In genomic region chr16:89038221-89038721, GRCh38 we compare ENCODE assay signal across 17 cellular contexts. TPM values are rescaled to one million over a fixed set of nuclear protein-coding genes. Genes with fewer than 3 reads are reported as not detected.
DNase-seq lines count a peak whose midpoint lies in the region; ATAC-seq, FAIRE-seq and TF ChIP-seq lines count a peak whose summit lies in the region.
"Had no signal": no experiment of that assay in that cellular context is flagged by ENCODE, and none has a peak within 500 bp of the region (broad histone marks: within the 10 kb centered on the region; RNA-seq: fewer than 3 reads in every experiment).

No MANE protein-coding gene starts in this region.

- H3K4me1 Mint-ChIP-seq in activated naive CD8-positive, alpha-beta T cell treated with anti-CD3 and anti-CD28 coated beads, Interleukin-2, amount 50 U/mL, for 24 hours: peaks cover 14% of the 10 kb centered on the region
- peaks cover 13% of the 10 kb centered on the region for H3K4me1 Mint-ChIP-seq in activated naive CD8-positive, alpha-beta T cell treated with anti-CD3 and anti-CD28 coated beads for 36 hours
- peaks cover 17 to 30% of the 10 kb centered on the region in 2 donors for H3K4me1 Mint-ChIP-seq in stimulated activated naive B cell treated with anti-CD40 and anti-IgM and Interleukin-4, amounts not matched to agents 10 μg/mL and 1 μg/mL and 100 μg/mL, for 72 hours

- H3K9me3 ChIP-seq in H1 (ENCODE audit: insufficient read depth in 2 of 2, low read depth in 1 of 2, low read length in 1 of 2): no peaks in the 10 kb centered on the region
- H3K9me3 ChIP-seq: SJCRH30 had no signal

- H2BK15ac ChIP-seq in H1 (ENCODE audit: low read length): no peak overlapping the region

- no peak overlapping the region for H3K4me3 Mint-ChIP-seq in activated naive CD8-positive, alpha-beta T cell treated with anti-CD3 and anti-CD28 coated beads, Interleukin-2, amount 50 U/mL, for 24 hours
- H3K4me3 Mint-ChIP-seq in activated naive CD8-positive, alpha-beta T cell treated with anti-CD3 and anti-CD28 coated beads for 36 hours: no peak overlapping the region
- no peak overlapping the region for H3K4me3 Mint-ChIP-seq in stimulated activated naive B cell treated with anti-CD40 and anti-IgM and Interleukin-4, amounts not matched to agents 10 μg/mL and 1 μg/mL and 100 μg/mL, for 72 hours
- H3K4me3 Mint-ChIP-seq: HFFc6 had no signal

- H3K9ac ChIP-seq in H1 (replicated peaks in 1 of 4; ENCODE audit: extremely low read depth in 1 of 4, low read depth in 3 of 4, low read length in 3 of 4): no peak overlapping the region

- TF ChIP-seq EP300 in H1 (IDR thresholded peaks at IDR 0.05; ENCODE audit: borderline replicate concordance in 1 of 2, low read depth in 2 of 2, low read length in 2 of 2): no peak

- ATAC-seq in activated naive CD8-positive, alpha-beta T cell treated with anti-CD3 and anti-CD28 coated beads, Interleukin-2, amount 50 U/mL, for 24 hours: no peak
- no peak for ATAC-seq in stimulated activated naive B cell treated with anti-CD40 and anti-IgM and Interleukin-4, amounts not matched to agents 10 μg/mL and 1 μg/mL and 100 μg/mL, for 72 hours (replicated peaks)

- 0 out of 2 replicates have a peak overlapping the region, but pooled peaks have one; percentile 25 for H4K8ac ChIP-seq in H1 (ENCODE audit: extremely low read depth, insufficient read depth, low read length)

- no peak overlapping the region for H2BK20ac ChIP-seq in H1 (ENCODE audit: low read length)

- H2BK120ac ChIP-seq in H1 (replicated peaks; ENCODE audit: low read depth, low read length): no peak overlapping the region

- H3K23me2 ChIP-seq in H1 (ENCODE audit: low read depth, low read length): no peaks in the 10 kb centered on the region; the same call in 1 of the 2 replicates

- no peak overlapping the region for H2AFZ ChIP-seq in H1 (ENCODE audit: low read length)

- H2AK5ac ChIP-seq in H1 (ENCODE audit: low read depth, low read length): no peak overlapping the region

- peaks cover 0 to 12% (median 7%) of the 10 kb centered on the region in 4 experiments; a peak in 4 of 7 replicates for H3K4me1 ChIP-seq in H1 (replicated peaks in 1 of 4; ENCODE audit: control insufficient read depth in 3 of 4, insufficient read depth in 4 of 4, low read length in 3 of 4)
- H3K4me1 ChIP-seq: SJCRH30 had no signal

- POLR2A ChIA-PET in H1 (lab: Charles Lee; ENCODE audit: partially characterized antibody): no interaction called here

- no peak overlapping the region for H3K27ac ChIP-seq in H1 (ENCODE audit: low read depth, low read length)
- H3K27ac ChIP-seq: SJCRH30 had no signal

- H4K20me1 ChIP-seq in H1 (replicated peaks in 1 of 2; ENCODE audit: control insufficient read depth in 1 of 2, insufficient read depth in 2 of 2, low read length in 2 of 2): peaks cover 0 to 1% of the 10 kb centered on the region in 2 experiments

- no peak for TF ChIP-seq RAD21 in H1 (IDR thresholded peaks at IDR 0.05 in 1 of 2, conservative IDR thresholded peaks at IDR 0.05 in 1 of 2; ENCODE audit: low read depth in 2 of 2, low read length in 2 of 2)

- no peak overlapping the region for H3K56ac ChIP-seq in H1 (replicated peaks; ENCODE audit: insufficient read length, low read depth, low read length)

- CTCF ChIA-PET in H1 (lab: Charles Lee; ENCODE audit: partially characterized antibody): interaction anchor here (0.8 to 1.5 kb wide), 3 partner anchors 67 to 427 kb away, joined by 3 to 4 read pairs (median 3); no protein-coding TSS in a partner anchor

- no peak overlapping the region for H4K91ac ChIP-seq in H1 (replicated peaks; ENCODE audit: insufficient read length, low read length)

- no peaks in the 10 kb centered on the region for H3K27me3 ChIP-seq in H1 (replicated peaks in 1 of 4; ENCODE audit: control insufficient read depth in 3 of 4, extremely low read depth in 1 of 4, insufficient read depth in 3 of 4, low read length in 3 of 4)
- H3K27me3 ChIP-seq: SJCRH30 had no signal

- H2BK12ac ChIP-seq in H1 (ENCODE audit: low read depth, low read length): no peak overlapping the region

- no peaks in the 10 kb centered on the region for H3K36me3 Mint-ChIP-seq in activated naive CD8-positive, alpha-beta T cell treated with anti-CD3 and anti-CD28 coated beads, Interleukin-2, amount 50 U/mL, for 24 hours (ENCODE audit: low read depth)
- H3K36me3 Mint-ChIP-seq in activated naive CD8-positive, alpha-beta T cell treated with anti-CD3 and anti-CD28 coated beads for 36 hours: no peaks in the 10 kb centered on the region
- H3K36me3 Mint-ChIP-seq in stimulated activated naive B cell treated with anti-CD40 and anti-IgM and Interleukin-4, amounts not matched to agents 10 μg/mL and 1 μg/mL and 100 μg/mL, for 72 hours: no peaks in the 10 kb centered on the region

- no peaks in the 10 kb centered on the region for H3K79me2 ChIP-seq in H1 (ENCODE audit: control insufficient read depth in 1 of 2, insufficient read depth in 2 of 2, low read length in 2 of 2)

- H3K9me3 Mint-ChIP-seq in activated naive CD8-positive, alpha-beta T cell treated with anti-CD3 and anti-CD28 coated beads, Interleukin-2, amount 50 U/mL, for 24 hours: no peaks in the 10 kb centered on the region
- H3K9me3 Mint-ChIP-seq in activated naive CD8-positive, alpha-beta T cell treated with anti-CD3 and anti-CD28 coated beads for 36 hours: no peaks in the 10 kb centered on the region
- no peaks in the 10 kb centered on the region for H3K9me3 Mint-ChIP-seq in stimulated activated naive B cell treated with anti-CD40 and anti-IgM and Interleukin-4, amounts not matched to agents 10 μg/mL and 1 μg/mL and 100 μg/mL, for 72 hours
- H3K9me3 Mint-ChIP-seq: HFFc6 had no signal

- 90% methylated on average over 24 of the region's 24 CpGs; no CpG with 5 or more reads in 1 of the 2 experiments for WGBS in H1 (ENCODE audit: extremely low coverage in 1 of 2, insufficient coverage in 1 of 2, insufficient read length in 1 of 2, insufficient replicate concordance in 2 of 2, low coverage in 1 of 2, low lambda C conversion rate in 2 of 2, missing lambda C conversion rate in 1 of 2), 2 experiments

- H3K18ac ChIP-seq in H1 (ENCODE audit: extremely low read depth, low read length): no peak overlapping the region

- no peak overlapping the region for H4K5ac ChIP-seq in H1 (ENCODE audit: insufficient read length, low read depth, low read length)

- peaks cover 2% of the 10 kb centered on the region for H3K27me3 Mint-ChIP-seq in activated naive CD8-positive, alpha-beta T cell treated with anti-CD3 and anti-CD28 coated beads, Interleukin-2, amount 50 U/mL, for 24 hours
- peaks cover 9% of the 10 kb centered on the region for H3K27me3 Mint-ChIP-seq in activated naive CD8-positive, alpha-beta T cell treated with anti-CD3 and anti-CD28 coated beads for 36 hours
- H3K27me3 Mint-ChIP-seq in stimulated activated naive B cell treated with anti-CD40 and anti-IgM and Interleukin-4, amounts not matched to agents 10 μg/mL and 1 μg/mL and 100 μg/mL, for 72 hours: peaks cover 20 to 31% of the 10 kb centered on the region in 2 donors

- H3K14ac ChIP-seq in H1 (ENCODE audit: insufficient read length): no peak overlapping the region

- H3K79me1 ChIP-seq in H1 (ENCODE audit: low read depth, low read length): no peaks in the 10 kb centered on the region

- intact Hi-C loops in posterior vena cava (cut with DNase I): no loop called here

- no peak overlapping the region for H3K4ac ChIP-seq in H1 (replicated peaks; ENCODE audit: insufficient read length, low read depth, low read length)

- H3K27ac Mint-ChIP-seq in activated naive CD8-positive, alpha-beta T cell treated with anti-CD3 and anti-CD28 coated beads, Interleukin-2, amount 50 U/mL, for 24 hours: peak overlapping the region; percentile 56
- H3K27ac Mint-ChIP-seq in activated naive CD8-positive, alpha-beta T cell treated with anti-CD3 and anti-CD28 coated beads for 36 hours: no peak overlapping the region
- H3K27ac Mint-ChIP-seq in stimulated activated naive B cell treated with anti-CD40 and anti-IgM and Interleukin-4, amounts not matched to agents 10 μg/mL and 1 μg/mL and 100 μg/mL, for 72 hours: no peak overlapping the region
- H3K27ac Mint-ChIP-seq: HFFc6 had no signal

- no peak for DNase-seq in activated naive CD8-positive, alpha-beta T cell treated with anti-CD3 and anti-CD28 coated beads, Interleukin-2, amount 50 U/mL, for 24 hours
- no peak for DNase-seq in activated naive CD8-positive, alpha-beta T cell treated with anti-CD3 and anti-CD28 coated beads for 36 hours
- DNase-seq in NCI-H526 (lab: John Stamatoyannopoulos, UW): peak; percentile 79 to 84
- no peak for DNase-seq in H1 (ENCODE audit: low read depth in 1 of 2, low spot score in 2 of 2)
- peak; percentile 47 for DNase-seq in posterior vena cava (ENCODE audit: low spot score)
- DNase-seq in HPDE6-E6E7 (ENCODE audit: extremely low spot score): no peak
- no peak for DNase-seq in stimulated activated naive B cell treated with anti-CD40 and anti-IgM and Interleukin-4, amounts not matched to agents 10 μg/mL and 1 μg/mL and 100 μg/mL, for 72 hours
- no peak for DNase-seq in inferior parietal cortex (ENCODE audit: extremely low spot score)
- DNase-seq: 8988T, NCI-H1048, NCI-H2107, NCI-H774 had no signal

- H3K36me3 ChIP-seq in H1 (ENCODE audit: control insufficient read depth in 2 of 4, insufficient read depth in 4 of 4, low read length in 3 of 4): no peaks in the 10 kb centered on the region
- H3K36me3 ChIP-seq: SJCRH30 had no signal

- no peak overlapping the region for H2BK5ac ChIP-seq in H1 (ENCODE audit: low read depth, low read length)

- FAIRE-seq in H1 (lab: Jason Lieb, UNC): no peak
- FAIRE-seq: G401.6, GM12891, GM19239 had no signal

- no peak for TF ChIP-seq CTCF in H1 (IDR thresholded peaks at IDR 0.05; ENCODE audit: control extremely low read depth in 1 of 3, insufficient read depth in 1 of 3, low read depth in 1 of 3, low read length in 3 of 3)

- H3K23ac ChIP-seq in H1 (ENCODE audit: insufficient read length): no peak overlapping the region

- H3K4me3 ChIP-seq in H1 (ENCODE audit: extremely low read depth in 1 of 4, insufficient read depth in 2 of 4, low read depth in 3 of 4, low read length in 4 of 4): no peak overlapping the region
- H3K4me3 ChIP-seq: SJCRH30 had no signal

- H3K4me2 ChIP-seq in H1 (ENCODE audit: insufficient read depth in 1 of 2, low read depth in 2 of 2, low read length in 2 of 2): no peak overlapping the region

- TF ChIP-seq POLR2A in H1 (IDR thresholded peaks at IDR 0.05; ENCODE audit: control extremely low read depth in 1 of 2, low read depth in 2 of 2, low read length in 2 of 2): no peak

RNA-seq across cellular contexts. Expression of gene ACSF3, which starts 55.4 kb away (rescaled TPM):
- total RNA-seq in activated naive CD8-positive, alpha-beta T cell treated with anti-CD3 and anti-CD28 coated beads for 36 hours: 10 to 100 TPM; 32.1 to 38.4 TPM
- 22.9 and 27.0 TPM in 2 replicates for total RNA-seq in H1 (2021; fragmentation: NEBNext Ultra II Directional; extraction: Animal tissue kit (Norgen Biotek cat#: 25700))
- polyA plus RNA-seq in H1 (2011; rRNA removed): 15.6 and 23.6 TPM in 2 replicates
- 19.6 TPM for polyA plus RNA-seq in H1 (2011; cell fraction: cytosol; rRNA removed)
- polyA plus RNA-seq in H1 (2011; cell fraction: nucleus; rRNA removed): 33.2 TPM
- 12.0 to 21.9 TPM (median 18.2 TPM) in 4 replicates for polyA plus RNA-seq in H1 (2012, experiment 1 of 2)
- 14.4 TPM for polyA plus RNA-seq in H1 (2012, experiment 2 of 2)
- polyA plus RNA-seq in H1 (2013, experiment 1 of 2): 11.6 TPM
- polyA plus RNA-seq in H1 (2013, experiment 2 of 2): 10.5 TPM
- 10.0 and 20.1 TPM in 2 replicates for polyA minus RNA-seq in H1 (2011; rRNA and poly(A)+ RNA removed)
- polyA minus RNA-seq in H1 (2011; cell fraction: cytosol; rRNA and poly(A)+ RNA removed): 22.5 TPM
- polyA minus RNA-seq in H1 (2011; cell fraction: nucleus; rRNA and poly(A)+ RNA removed): 26.1 TPM
- total RNA-seq in posterior vena cava: 10 to 100 TPM; 19.1 to 21.4 TPM

Comparison
In these comparisons a context has a peak if more than half of its experiments do, and no peak if none do; other contexts are left out.
1. DNase-seq: peak in NCI-H526 (2 of 2) and posterior vena cava (single experiment); none in activated naive CD8-positive, alpha-beta T cell treated with anti-CD3 and anti-CD28 coated beads, Interleukin-2, amount 50 U/mL, for 24 hours (single experiment), activated naive CD8-positive, alpha-beta T cell treated with anti-CD3 and anti-CD28 coated beads for 36 hours (single experiment), H1 (0 of 2), HPDE6-E6E7 (single experiment), stimulated activated naive B cell treated with anti-CD40 and anti-IgM and Interleukin-4, amounts not matched to agents 10 μg/mL and 1 μg/mL and 100 μg/mL, for 72 hours (single experiment) and inferior parietal cortex (single experiment).